21 cellular contexts compared by ENCODE assay signal in genomic region chr15:22892333-22892732, GRCh38.
"Had no signal": no experiment of that assay in that cellular context is flagged by ENCODE, and none has a peak within 500 bp of the region (broad histone marks: within the 10 kb centered on the region; RNA-seq: fewer than 3 reads in every experiment).

No MANE protein-coding gene starts in this region.

- H3K4me3 Mint-ChIP-seq: activated CD4-positive, alpha-beta memory T cell treated with anti-CD3 and anti-CD28 coated beads for 36 hours; activated CD8-positive, alpha-beta memory T cell treated with anti-CD3 and anti-CD28 coated beads, Interleukin-2, amount 10 ng/mL, durations not matched to agents 7 days and 5 days; activated naive CD8-positive, alpha-beta T cell treated with anti-CD3 and anti-CD28 coated beads for 36 hours; activated T-helper 17 cell treated with anti-CD3 and anti-CD28 coated beads, Interleukin-2, amount 50 U/mL, for 72 hours; effector memory CD8-positive, alpha-beta T cell; stimulated activated memory B cell treated with anti-CD40 and anti-IgM and Interleukin-4, amounts not matched to agents 10 μg/mL and 1 μg/mL and 100 μg/mL, for 72 hours had no signal

- H3K27me3 Mint-ChIP-seq: activated CD4-positive, alpha-beta memory T cell treated with anti-CD3 and anti-CD28 coated beads for 36 hours; activated CD8-positive, alpha-beta memory T cell treated with anti-CD3 and anti-CD28 coated beads, Interleukin-2, amount 10 ng/mL, durations not matched to agents 7 days and 5 days; activated naive CD8-positive, alpha-beta T cell treated with anti-CD3 and anti-CD28 coated beads for 36 hours; activated T-helper 17 cell treated with anti-CD3 and anti-CD28 coated beads, Interleukin-2, amount 50 U/mL, for 72 hours; effector memory CD8-positive, alpha-beta T cell; stimulated activated memory B cell treated with anti-CD40 and anti-IgM and Interleukin-4, amounts not matched to agents 10 μg/mL and 1 μg/mL and 100 μg/mL, for 72 hours had no signal

- H3K4me1 ChIP-seq: right lobe of liver had no signal

- ATAC-seq: activated CD8-positive, alpha-beta memory T cell treated with anti-CD3 and anti-CD28 coated beads, Interleukin-2, amount 10 ng/mL, durations not matched to agents 7 days and 5 days; activated T-helper 17 cell treated with anti-CD3 and anti-CD28 coated beads, Interleukin-2, amount 50 U/mL, for 72 hours; effector memory CD8-positive, alpha-beta T cell; left lobe of liver; right lobe of liver; stimulated activated memory B cell treated with anti-CD40 and anti-IgM and Interleukin-4, amounts not matched to agents 10 μg/mL and 1 μg/mL and 100 μg/mL, for 72 hours had no signal

- DNase-seq: activated CD4-positive, alpha-beta memory T cell treated with anti-CD3 and anti-CD28 coated beads for 36 hours; activated CD8-positive, alpha-beta memory T cell treated with anti-CD3 and anti-CD28 coated beads, Interleukin-2, amount 10 ng/mL, durations not matched to agents 7 days and 5 days; activated naive CD4-positive, alpha-beta T cell; activated naive CD8-positive, alpha-beta T cell treated with anti-CD3 and anti-CD28 coated beads for 36 hours; amniotic stem cell; dermis blood vessel endothelial cell; effector memory CD8-positive, alpha-beta T cell; foreskin fibroblast; hippocampal formation; mammary epithelial cell; right lobe of liver; stimulated activated CD4-positive, alpha-beta T cell treated with anti-CD3 and anti-CD28 coated beads, Interleukin-4, amount 100 ng/mL, for 4 hours; T-helper 2 cell had no signal

- H3K4me3 ChIP-seq: right lobe of liver, smooth muscle cell, thoracic aorta had no signal

- H3K36me3 Mint-ChIP-seq: activated CD8-positive, alpha-beta memory T cell treated with anti-CD3 and anti-CD28 coated beads, Interleukin-2, amount 10 ng/mL, durations not matched to agents 7 days and 5 days; activated naive CD8-positive, alpha-beta T cell treated with anti-CD3 and anti-CD28 coated beads for 36 hours had no signal

- H3K9me3 ChIP-seq: right lobe of liver, thoracic aorta had no signal

- H3K27ac Mint-ChIP-seq: activated CD4-positive, alpha-beta memory T cell treated with anti-CD3 and anti-CD28 coated beads for 36 hours; activated CD8-positive, alpha-beta memory T cell treated with anti-CD3 and anti-CD28 coated beads, Interleukin-2, amount 10 ng/mL, durations not matched to agents 7 days and 5 days; activated naive CD8-positive, alpha-beta T cell treated with anti-CD3 and anti-CD28 coated beads for 36 hours; activated T-helper 17 cell treated with anti-CD3 and anti-CD28 coated beads, Interleukin-2, amount 50 U/mL, for 72 hours; stimulated activated memory B cell treated with anti-CD40 and anti-IgM and Interleukin-4, amounts not matched to agents 10 μg/mL and 1 μg/mL and 100 μg/mL, for 72 hours had no signal

- H3K27ac ChIP-seq: epithelial cell of prostate, right lobe of liver, thoracic aorta, VCaP had no signal

- H3K27me3 ChIP-seq: right lobe of liver had no signal

- FAIRE-seq: islet of Langerhans had no signal

- H3K4me1 Mint-ChIP-seq: activated naive CD8-positive, alpha-beta T cell treated with anti-CD3 and anti-CD28 coated beads for 36 hours; stimulated activated memory B cell treated with anti-CD40 and anti-IgM and Interleukin-4, amounts not matched to agents 10 μg/mL and 1 μg/mL and 100 μg/mL, for 72 hours had no signal
